In genomic region chr7:50404392-50404791, GRCh38 we compare ENCODE assay signal across 14 cellular contexts. TPM values are rescaled to one million over a fixed set of nuclear protein-coding genes. Genes with fewer than 3 reads are reported as not detected.
DNase-seq lines count a peak whose midpoint lies in the region; ATAC-seq and TF ChIP-seq lines count a peak whose summit lies in the region.
"Had no signal": no experiment of that assay in that cellular context is flagged by ENCODE, and none has a peak within 500 bp of the region (broad histone marks: within the 10 kb centered on the region; RNA-seq: fewer than 3 reads in every experiment).

No MANE protein-coding gene starts in this region.

- H3K4me2 ChIP-seq in DND-41 (ENCODE audit: insufficient read depth, low read length) (no peak overlapping the region), HCT116 (ENCODE audit: low read length) (no peak overlapping the region)

- H3K36me3 ChIP-seq in DND-41 (ENCODE audit: insufficient read depth, low read length) (peaks cover 52% of the 10 kb centered on the region), HCT116 (ENCODE audit: control insufficient read depth in 1 of 2, insufficient read depth in 2 of 2, low read length in 2 of 2) (no peaks in the 10 kb centered on the region)
- H3K36me3 ChIP-seq in naive thymus-derived CD4-positive, alpha-beta T cell (ENCODE audit: control insufficient read depth in 2 of 3, insufficient read depth in 3 of 3, low read length in 3 of 3), result peaks cover 18 to 48% (median 32%) of the 10 kb centered on the region in 3 experiments

- no peak for TF ChIP-seq RAD21 in HCT116 (IDR thresholded peaks at IDR 0.05; ENCODE audit: low read depth)

- H3K4me1 ChIP-seq in DND-41 (ENCODE audit: insufficient read depth, low read length), result no peaks in the 10 kb centered on the region
- no peaks in the 10 kb centered on the region for H3K4me1 ChIP-seq in HCT116 (ENCODE audit: control insufficient read depth in 1 of 2, insufficient read depth in 2 of 2, low read length in 2 of 2)
- H3K4me1 ChIP-seq in naive thymus-derived CD4-positive, alpha-beta T cell (ENCODE audit: control insufficient read depth in 2 of 2, insufficient read depth in 2 of 2, low read length in 2 of 2), result peaks cover 3 to 5% of the 10 kb centered on the region in 2 donors
- H3K4me1 ChIP-seq: parathyroid adenoma had no signal

- peak; percentile 37 for TF ChIP-seq CTCF in DND-41 (IDR thresholded peaks at IDR 0.05; ENCODE audit: borderline replicate concordance, extremely low read depth, low read length, poor library complexity, severe bottlenecking)
- TF ChIP-seq CTCF in HCT116 (IDR thresholded peaks at IDR 0.05 in 2 of 3, conservative IDR thresholded peaks at IDR 0.05 in 1 of 3; ENCODE audit: borderline replicate concordance in 1 of 3, insufficient read depth in 1 of 3, low read depth in 2 of 3, low read length in 2 of 3), result peak in 2 of 3 experiments; percentile 40 to 44; a peak in 3 of 6 replicates
- TF ChIP-seq CTCF in activated B cell treated with CpG ODN at 0.5 μM for 24 hours (IDR thresholded peaks at IDR 0.05), result no peak

- ATAC-seq in DND-41 (ENCODE audit: insufficient read depth, low read depth) (peak; percentile 34; the same call in 1 of the 3 replicates), HCT116 (peak; percentile 84), activated B cell treated with CpG ODN at 0.5 μM for 24 hours (ENCODE audit: low read depth) (no peak)
- ATAC-seq in naive thymus-derived CD4-positive, alpha-beta T cell, result peak; percentile 26
- ATAC-seq: left ventricle myocardium superior had no signal

- H3K9ac ChIP-seq in DND-41 (ENCODE audit: low read depth, low read length) (no peak overlapping the region), HCT116 (ENCODE audit: low read length) (no peak overlapping the region)
- H3K9ac ChIP-seq: parathyroid adenoma had no signal

- H3K4me1 Mint-ChIP-seq in activated B cell treated with CpG ODN at 0.5 μM for 24 hours, result peaks cover 87% of the 10 kb centered on the region
- H3K4me1 Mint-ChIP-seq in naive thymus-derived CD4-positive, alpha-beta T cell, result peaks cover 37 to 90% (median 68%) of the 10 kb centered on the region in 7 donors

- H3K27ac ChIP-seq in DND-41 (ENCODE audit: low read length), result no peak overlapping the region
- no peak overlapping the region for H3K27ac ChIP-seq in HCT116 (ENCODE audit: low read depth, low read length)
- H3K27ac ChIP-seq in naive thymus-derived CD4-positive, alpha-beta T cell (ENCODE audit: low read depth, low read length), result peak overlapping the region; percentile 28
- H3K27ac ChIP-seq: parathyroid adenoma had no signal

- no peak overlapping the region for H3K4me3 ChIP-seq in DND-41 (ENCODE audit: low read depth in 1 of 2, low read length in 2 of 2)
- no peak overlapping the region for H3K4me3 ChIP-seq in HCT116 (replicated peaks in 1 of 2; ENCODE audit: low read depth in 1 of 2, low read length in 2 of 2)
- no peak overlapping the region for H3K4me3 ChIP-seq in naive thymus-derived CD4-positive, alpha-beta T cell (ENCODE audit: low read length)

- peaks cover 58% of the 10 kb centered on the region for H3K36me3 Mint-ChIP-seq in activated B cell treated with CpG ODN at 0.5 μM for 24 hours (ENCODE audit: low read depth)
- H3K36me3 Mint-ChIP-seq in naive thymus-derived CD4-positive, alpha-beta T cell, result peaks cover 10 to 44% (median 33%) of the 10 kb centered on the region in 5 donors

- POLR2A ChIA-PET in HCT116 (lab: Charles Lee), result no interaction called here
- POLR2A ChIA-PET in activated B cell treated with CpG ODN at 0.5 μM for 24 hours (lab: Charles Lee), result interaction anchor here (0.6 to 2.3 kb wide), 3 partner anchors 9 to 139 kb away, joined by 3 to 5 read pairs (median 4); no protein-coding TSS in a partner anchor
- POLR2A ChIA-PET in naive thymus-derived CD4-positive, alpha-beta T cell (lab: Charles Lee), result interaction anchor here (0.8 kb wide), 1 partner anchor 121 kb away, joined by 4 read pairs; no protein-coding TSS in a partner anchor

- BruUV-seq in HCT116 (replicated peaks; lab: Mats Ljungman, UMichigan), result no TSS peak

- RAD21 ChIA-PET in HCT116 (lab: Charles Lee; ENCODE audit: low non-redundant PET in 1 of 2, low total read pairs in 2 of 2, uncharacterized antibody in 2 of 2, unreplicated experiment in 2 of 2), result no interaction called here

- DNase-seq in DND-41, result no peak
- no peak for DNase-seq in HCT116 (ENCODE audit: low read depth, low spot score)
- no peak for DNase-seq in activated B cell treated with CpG ODN at 0.5 μM for 24 hours
- DNase-seq in naive thymus-derived CD4-positive, alpha-beta T cell, result no peak
- no peak for DNase-seq in NK-92 treated with Interleukin-12 subunit alpha and Interleukin-12 subunit beta, amount 100 ng/mL, for 24 hours (lab: John Stamatoyannopoulos, UW)
- DNase-seq in NCI-H146 (lab: John Stamatoyannopoulos, UW), result no peak
- no peak for DNase-seq in EL
- DNase-seq: activated CD4-positive, alpha-beta T cell treated with anti-CD3 and anti-CD28 coated beads, Interleukin-2, amount 50 U/mL, for 48 hours; amygdala; effector CD4-positive, alpha-beta T cell; left ventricle myocardium superior; NCI-H1105 treated with DMSO at 0.1 percent for 48 hours; NCI-H526 treated with DMSO at 0.1 percent for 48 hours had no signal

- H3K9me3 ChIP-seq in DND-41 (ENCODE audit: insufficient read depth, low read length, severe bottlenecking) (no peaks in the 10 kb centered on the region), HCT116 (ENCODE audit: control insufficient read depth in 1 of 2, insufficient read depth in 1 of 2, low read depth in 1 of 2, low read length in 2 of 2) (no peaks in the 10 kb centered on the region)
- H3K9me3 ChIP-seq in naive thymus-derived CD4-positive, alpha-beta T cell (ENCODE audit: control insufficient read depth in 2 of 3, low read length in 3 of 3), result no peaks in the 10 kb centered on the region

- no peaks in the 10 kb centered on the region for H3K9me3 Mint-ChIP-seq in activated B cell treated with CpG ODN at 0.5 μM for 24 hours
- no peaks in the 10 kb centered on the region for H3K9me3 Mint-ChIP-seq in naive thymus-derived CD4-positive, alpha-beta T cell

- H2AFZ ChIP-seq in DND-41 (ENCODE audit: low read depth, low read length) (no peak overlapping the region), HCT116 (ENCODE audit: low read depth, low read length, poor library complexity, severe bottlenecking) (no peak overlapping the region)
- H2AFZ ChIP-seq: parathyroid adenoma had no signal

- H3K9me2 ChIP-seq in HCT116 (ENCODE audit: insufficient read depth), result no peaks in the 10 kb centered on the region

- H3K27me3 ChIP-seq in DND-41 (ENCODE audit: insufficient read depth, low read length, poor library complexity) (no peaks in the 10 kb centered on the region), HCT116 (ENCODE audit: insufficient read depth, low read length) (peaks cover 52% of the 10 kb centered on the region)
- H3K27me3 ChIP-seq in naive thymus-derived CD4-positive, alpha-beta T cell (ENCODE audit: control insufficient read depth in 2 of 2, insufficient read depth in 2 of 2, low read length in 2 of 2), result no peaks in the 10 kb centered on the region

- H3K27me3 Mint-ChIP-seq in activated B cell treated with CpG ODN at 0.5 μM for 24 hours, result no peaks in the 10 kb centered on the region
- no peaks in the 10 kb centered on the region for H3K27me3 Mint-ChIP-seq in naive thymus-derived CD4-positive, alpha-beta T cell

- intact Hi-C loops in HCT116 (cut with micrococcal nuclease), result no loop called here
- intact Hi-C loops in activated B cell treated with CpG ODN at 0.5 μM for 24 hours (cut with micrococcal nuclease), result no loop called here
- intact Hi-C loops in naive thymus-derived CD4-positive, alpha-beta T cell (cut with micrococcal nuclease), result no loop called here

- no peak overlapping the region for H3K4me3 Mint-ChIP-seq in activated B cell treated with CpG ODN at 0.5 μM for 24 hours
- no peak overlapping the region for H3K4me3 Mint-ChIP-seq in naive thymus-derived CD4-positive, alpha-beta T cell

- CTCF ChIA-PET in HCT116 (lab: Charles Lee) (no interaction called here), activated B cell treated with CpG ODN at 0.5 μM for 24 hours (lab: Charles Lee) (no interaction called here)
- CTCF ChIA-PET in naive thymus-derived CD4-positive, alpha-beta T cell (lab: Charles Lee), result no interaction called here

- H3K27ac Mint-ChIP-seq in activated B cell treated with CpG ODN at 0.5 μM for 24 hours, result peak overlapping the region; percentile 94
- H3K27ac Mint-ChIP-seq in naive thymus-derived CD4-positive, alpha-beta T cell, result peak overlapping the region; percentile 6 to 94 (median 62)

- peaks cover 10% of the 10 kb centered on the region; the same call in 1 of the 2 replicates for H4K20me1 ChIP-seq in DND-41 (ENCODE audit: insufficient read depth, low read length)
- H4K20me1 ChIP-seq in HCT116 (ENCODE audit: insufficient read depth), result no peaks in the 10 kb centered on the region

- H3K79me2 ChIP-seq in DND-41 (ENCODE audit: insufficient read depth, low read length) (no peaks in the 10 kb centered on the region), HCT116 (ENCODE audit: insufficient read depth, low read length) (no peaks in the 10 kb centered on the region)
- H3K79me2 ChIP-seq: parathyroid adenoma had no signal

- TF ChIP-seq POLR2A in HCT116 (IDR thresholded peaks at IDR 0.05; ENCODE audit: borderline replicate concordance, extremely low read depth, insufficient read depth, insufficient read length), result no peak

TF ChIP-seq in HCT116, 20 proteins besides CTCF, POLR2A, EP300 and RAD21 (continues in another document):
- TF ChIP-seq EZH2phosphoT487 (IDR thresholded peaks at IDR 0.05; ENCODE audit: borderline replicate concordance) (no peak), SP1 (IDR thresholded peaks at IDR 0.05; ENCODE audit: low read depth) (no peak), SRF (IDR thresholded peaks at IDR 0.05; ENCODE audit: low read depth) (no peak), ZBTB33 (IDR thresholded peaks at IDR 0.05; ENCODE audit: extremely low read depth, insufficient replicate concordance, low read length) (no peak)

RNA-seq across cellular contexts. Expression of gene FIGNL1, which starts 45.8 kb away (rescaled TPM):
- total RNA-seq in HCT116 (2021; ENCODE audit: unreplicated experiment), result 28.1 TPM
- polyA plus RNA-seq in HCT116 (2012), result 10.4 and 15.8 TPM in 2 replicates
- total RNA-seq in activated B cell treated with CpG ODN at 0.5 μM for 24 hours, result 13.2 and 15.4 TPM in 2 replicates
- 10 to 100 TPM in 3 of 5 experiments, 1 to 10 TPM in 2; 7.7 to 30.2 (median 14.3) TPM for total RNA-seq in naive thymus-derived CD4-positive, alpha-beta T cell
- 10 to 100 TPM in 1 of 2 donors, 1 to 10 TPM in 1; 9.1 to 10.3 TPM for polyA plus RNA-seq in naive thymus-derived CD4-positive, alpha-beta T cell
